Comparison of ENCODE assay signal across 8 cellular contexts in genomic region chr14:92540472-92541048, GRCh38.
DNase-seq lines count a peak whose midpoint lies in the region; ATAC-seq and TF ChIP-seq lines count a peak whose summit lies in the region.

No MANE protein-coding gene starts in this region.

- CTCF ChIA-PET in RWPE1 (lab: Yijun Ruan, JAX): no interaction called here

- H3K27ac ChIP-seq in RWPE1: peak overlapping the region; percentile 71

- no peak overlapping the region for H3K4me3 Mint-ChIP-seq in nephron

- H3K36me3 Mint-ChIP-seq in nephron (ENCODE audit: low read depth): no peaks in the 10 kb centered on the region

- ATAC-seq in GM18511 (IDR thresholded peaks at IDR 0.05; ENCODE audit: unreplicated experiment): peak; percentile 45
- ATAC-seq in HG03342 (IDR thresholded peaks at IDR 0.05; ENCODE audit: unreplicated experiment): no peak
- ATAC-seq in activated CD4-positive, CD25-positive, alpha-beta regulatory T cell treated with anti-CD3 and anti-CD28 coated beads, Interleukin-2, amount 50 U/mL, for 24 hours: no peak
- ATAC-seq in HG03039 (IDR thresholded peaks at IDR 0.05; ENCODE audit: unreplicated experiment): no peak

- peak overlapping the region; percentile 45 to 95 (median 93) for H3K27ac Mint-ChIP-seq in nephron

- TF ChIP-seq CTCF in RWPE1 (conservative IDR thresholded peaks at IDR 0.05; ENCODE audit: low read depth): no peak
- TF ChIP-seq CTCF in nephron (IDR thresholded peaks at IDR 0.05; ENCODE audit: unreplicated experiment in 3 of 3): no peak

- peaks cover 3% of the 10 kb centered on the region for H3K9me3 Mint-ChIP-seq in nephron

- POLR2A ChIA-PET in RWPE1 (lab: Yijun Ruan, JAX; ENCODE audit: low non-redundant PET): interaction anchor here (0.6 kb wide), 1 partner anchor 26 kb away, joined by 4 read pairs; no protein-coding TSS in a partner anchor

- H3K27me3 Mint-ChIP-seq in nephron (ENCODE audit: low read depth): peaks cover 8% of the 10 kb centered on the region

- DNase-seq in RWPE1 (ENCODE audit: low spot score): peak; percentile 86
- peak; percentile 99 for DNase-seq in fibroblast of gingiva (ENCODE audit: low read depth)
- no peak for DNase-seq in germinal center (ENCODE audit: low spot score)

- H3K4me1 Mint-ChIP-seq in nephron: peaks cover 27% of the 10 kb centered on the region
